8 cellular contexts compared by ENCODE assay signal in genomic region chr5:103119765-103120606, GRCh38. TPM values are rescaled to one million over a fixed set of nuclear protein-coding genes. Genes with fewer than 3 reads are reported as not detected.
DNase-seq lines count a peak whose midpoint lies in the region; ATAC-seq, FAIRE-seq and TF ChIP-seq lines count a peak whose summit lies in the region.

A gene with protein sequence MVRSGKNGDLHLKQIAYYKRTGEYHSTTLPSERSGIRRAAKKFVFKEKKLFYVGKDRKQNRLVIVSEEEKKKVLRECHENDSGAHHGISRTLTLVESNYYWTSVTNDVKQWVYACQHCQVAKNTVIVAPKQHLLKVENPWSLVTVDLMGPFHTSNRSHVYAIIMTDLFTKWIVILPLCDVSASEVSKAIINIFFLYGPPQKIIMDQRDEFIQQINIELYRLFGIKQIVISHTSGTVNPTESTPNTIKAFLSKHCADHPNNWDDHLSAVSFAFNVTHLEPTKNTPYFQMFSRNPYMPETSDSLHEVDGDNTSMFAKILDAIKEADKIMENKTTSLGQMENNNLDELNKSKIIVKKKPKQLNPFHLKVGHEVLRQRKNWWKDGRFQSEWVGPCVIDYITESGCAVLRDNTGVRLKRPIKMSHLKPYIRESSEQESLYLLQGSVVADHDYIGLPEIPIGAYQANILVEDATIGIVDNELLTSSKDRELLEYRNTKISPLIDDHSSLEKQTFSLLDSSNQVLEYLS (minus strand): TSS chr5:103120138. CDS start chr5:103108707, 11,431 bp downstream.
TSS of gene PPIP5K2 (plus strand) at chr5:103120301. CDS start at chr5:103129590, 9,289 bp downstream.

- H3K4me3 ChIP-seq in sigmoid colon: peak within 1 kb of the TSS; percentile 78 to 83 (median 80)

- peak; percentile 54 to 73 for TF ChIP-seq POLR2A in sigmoid colon (IDR thresholded peaks at IDR 0.05)

- peaks cover 58% of the 10 kb centered on the region for H3K4me1 Mint-ChIP-seq in brain

- ATAC-seq in GM18520 (IDR thresholded peaks at IDR 0.05; ENCODE audit: unreplicated experiment): peak; percentile 89
- ATAC-seq in HG03064 (IDR thresholded peaks at IDR 0.05; ENCODE audit: low read depth, unreplicated experiment): peak; percentile 94

- WGBS in sigmoid colon, 2 donors: 0% methylated on average over 46 of the region's 46 CpGs

- H3K36me3 Mint-ChIP-seq in brain: peaks cover 30% of the 10 kb centered on the region

- FAIRE-seq in TTC549 (lab: Jason Lieb, UNC): peak; percentile 96

- H3K27ac ChIP-seq in sigmoid colon: peak within 1 kb of the TSS; percentile 84 to 89 (median 88)

- no peaks in the 10 kb centered on the region for H3K36me3 ChIP-seq in sigmoid colon

- H3K4me3 Mint-ChIP-seq in brain: peak within 1 kb of the TSS; percentile 93 to 99 (median 98)

- TF ChIP-seq EP300 in sigmoid colon (IDR thresholded peaks at IDR 0.05): no peak

- DNase-seq in 8988T: peak; percentile 36
- DNase-seq in NCI-H2107 treated with DMSO at 0.1 percent for 48 hours (lab: John Stamatoyannopoulos, UW; ENCODE audit: unreplicated experiment): peak; percentile 84
- peak; percentile 91 for DNase-seq in iPS DF 4.7 (ENCODE audit: extremely low read depth, low spot score)
- peak; percentile 97 for DNase-seq in sigmoid colon

- peak within 1 kb of the TSS; percentile 99 to 100 (median 99) for H3K27ac Mint-ChIP-seq in brain

- H3K9me3 ChIP-seq in sigmoid colon: no peaks in the 10 kb centered on the region

- peaks cover 0 to 50% (median 33%) of the 10 kb centered on the region in 4 donors for H3K4me1 ChIP-seq in sigmoid colon

- H3K27me3 ChIP-seq in sigmoid colon: no peaks in the 10 kb centered on the region

- TF ChIP-seq CTCF in brain (conservative IDR thresholded peaks at IDR 0.05) (no peak), sigmoid colon (IDR thresholded peaks at IDR 0.05) (no peak)

- peaks cover 0 to 3% (median 0%) of the 10 kb centered on the region in 5 experiments for H3K9me3 Mint-ChIP-seq in brain

- intact Hi-C loops in sigmoid colon (cut with DNase I): loop anchor here (2.0 to 10.0 kb wide), 2 partner anchors 139 to 365 kb away; partner anchors contain the start of genes MACIR and PAM

- peaks cover 14% of the 10 kb centered on the region for H3K27me3 Mint-ChIP-seq in brain

RNA-seq across cellular contexts. Expression of the first gene that starts in this region (rescaled TPM):
- polyA plus RNA-seq in brain (ENCODE audit: insufficient read depth, low read depth, low replicate concordance) (3.1 TPM), sigmoid colon (1 to 10 TPM; 3.0 to 4.0 (median 3.0) TPM)
- 10 to 100 TPM in 2 of 4 donors, 1 to 10 TPM in 2; 7.8 to 14.6 (median 9.9) TPM for total RNA-seq in sigmoid colon

RNA-seq across cellular contexts. Expression of gene PPIP5K2, which starts in this region (rescaled TPM):
- polyA plus RNA-seq in brain (ENCODE audit: insufficient read depth, low read depth, low replicate concordance): 10.0 TPM
- total RNA-seq in sigmoid colon: 10 to 100 TPM; 22.8 to 34.1 (median 28.5) TPM
- polyA plus RNA-seq in sigmoid colon: 10 to 100 TPM; 20.4 to 22.7 (median 22.5) TPM

Comparison
In these comparisons a context has a peak if more than half of its experiments do, and no peak if none do; other contexts are left out.
1. Peak in every context shown above with its lines: DNase-seq, ATAC-seq, H3K4me3 ChIP-seq and H3K27ac ChIP-seq.
2. DNase-seq: peak in every context shown above with its lines; median percentile 97 in sigmoid colon; 91 in iPS DF 4.7; 84 in NCI-H2107 treated with DMSO at 0.1 percent for 48 hours; 36 in 8988T.